8 cellular contexts compared by ENCODE assay signal in genomic region chr3:135965506-135966348, GRCh38. TPM values are rescaled to one million over a fixed set of nuclear protein-coding genes. Genes with fewer than 3 reads are reported as not detected.
A peak's percentile ranks its signal among the peaks of the same experiment; 100 is the strongest.
DNase-seq lines count a peak whose midpoint lies in the region; ATAC-seq lines count a peak whose summit lies in the region.

A gene with protein sequence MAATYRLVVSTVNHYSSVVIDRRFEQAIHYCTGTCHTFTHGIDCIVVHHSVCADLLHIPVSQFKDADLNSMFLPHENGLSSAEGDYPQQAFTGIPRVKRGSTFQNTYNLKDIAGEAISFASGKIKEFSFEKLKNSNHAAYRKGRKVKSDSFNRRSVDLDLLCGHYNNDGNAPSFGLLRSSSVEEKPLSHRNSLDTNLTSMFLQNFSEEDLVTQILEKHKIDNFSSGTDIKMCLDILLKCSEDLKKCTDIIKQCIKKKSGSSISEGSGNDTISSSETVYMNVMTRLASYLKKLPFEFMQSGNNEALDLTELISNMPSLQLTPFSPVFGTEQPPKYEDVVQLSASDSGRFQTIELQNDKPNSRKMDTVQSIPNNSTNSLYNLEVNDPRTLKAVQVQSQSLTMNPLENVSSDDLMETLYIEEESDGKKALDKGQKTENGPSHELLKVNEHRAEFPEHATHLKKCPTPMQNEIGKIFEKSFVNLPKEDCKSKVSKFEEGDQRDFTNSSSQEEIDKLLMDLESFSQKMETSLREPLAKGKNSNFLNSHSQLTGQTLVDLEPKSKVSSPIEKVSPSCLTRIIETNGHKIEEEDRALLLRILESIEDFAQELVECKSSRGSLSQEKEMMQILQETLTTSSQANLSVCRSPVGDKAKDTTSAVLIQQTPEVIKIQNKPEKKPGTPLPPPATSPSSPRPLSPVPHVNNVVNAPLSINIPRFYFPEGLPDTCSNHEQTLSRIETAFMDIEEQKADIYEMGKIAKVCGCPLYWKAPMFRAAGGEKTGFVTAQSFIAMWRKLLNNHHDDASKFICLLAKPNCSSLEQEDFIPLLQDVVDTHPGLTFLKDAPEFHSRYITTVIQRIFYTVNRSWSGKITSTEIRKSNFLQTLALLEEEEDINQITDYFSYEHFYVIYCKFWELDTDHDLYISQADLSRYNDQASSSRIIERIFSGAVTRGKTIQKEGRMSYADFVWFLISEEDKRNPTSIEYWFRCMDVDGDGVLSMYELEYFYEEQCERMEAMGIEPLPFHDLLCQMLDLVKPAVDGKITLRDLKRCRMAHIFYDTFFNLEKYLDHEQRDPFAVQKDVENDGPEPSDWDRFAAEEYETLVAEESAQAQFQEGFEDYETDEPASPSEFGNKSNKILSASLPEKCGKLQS (N-terminal part only) (plus strand): TSS chr3:135965728. CDS start chr3:136001499, 35,771 bp downstream.

- POLR2A ChIA-PET in CD8-positive, alpha-beta memory T cell (lab: Charles Lee) = no interaction called here
- POLR2A ChIA-PET in naive thymus-derived CD8-positive, alpha-beta T cell (lab: Charles Lee) = no interaction called here

- H3K36me3 ChIP-seq in CD8-positive, alpha-beta memory T cell (ENCODE audit: insufficient read depth, low read length) = no peaks in the 10 kb centered on the region
- no peaks in the 10 kb centered on the region for H3K36me3 ChIP-seq in HUES48 (ENCODE audit: control insufficient read depth, insufficient read depth, low read length)

- H3K4me1 Mint-ChIP-seq in CD8-positive, alpha-beta memory T cell = peaks cover 10 to 17% (median 13%) of the 10 kb centered on the region in 3 donors
- H3K4me1 Mint-ChIP-seq in naive thymus-derived CD8-positive, alpha-beta T cell = peaks cover 0 to 14% (median 12%) of the 10 kb centered on the region in 4 donors
- H3K4me1 Mint-ChIP-seq in stimulated activated effector memory CD8-positive, alpha-beta T cell treated with anti-CD3 and anti-CD28 coated beads, Interleukin-12 subunit alpha, Interleukin-12 subunit beta, amount 100 ng/mL, for 72 hours = no peaks in the 10 kb centered on the region

- H3K4me1 ChIP-seq in CD8-positive, alpha-beta memory T cell (ENCODE audit: insufficient read depth, low read length) = peaks cover 7% of the 10 kb centered on the region
- peaks cover 38% of the 10 kb centered on the region for H3K4me1 ChIP-seq in HUES48 (ENCODE audit: control insufficient read depth, insufficient read depth, low read length)

- peaks cover 10 to 51% of the 10 kb centered on the region in 2 donors for H3K27me3 Mint-ChIP-seq in CD8-positive, alpha-beta memory T cell
- peaks cover 12 to 31% (median 22%) of the 10 kb centered on the region in 5 donors for H3K27me3 Mint-ChIP-seq in naive thymus-derived CD8-positive, alpha-beta T cell

- H3K27ac Mint-ChIP-seq in CD8-positive, alpha-beta memory T cell = peak within 1 kb of the TSS in 5 of 8 donors; percentile 44 to 72 (median 58)
- peak within 1 kb of the TSS; percentile 31 to 86 (median 68) for H3K27ac Mint-ChIP-seq in naive thymus-derived CD8-positive, alpha-beta T cell
- H3K27ac Mint-ChIP-seq in stimulated activated effector memory CD8-positive, alpha-beta T cell treated with anti-CD3 and anti-CD28 coated beads, Interleukin-12 subunit alpha, Interleukin-12 subunit beta, amount 100 ng/mL, for 72 hours = no peak within 1 kb of the TSS

- DNase-seq in CD8-positive, alpha-beta memory T cell = peak; percentile 48 to 70 (median 66)
- peak; percentile 56 for DNase-seq in RPMI8226
- DNase-seq in activated effector memory CD4-positive, alpha-beta T cell treated with anti-CD3 and anti-CD28 coated beads, Interleukin-2, amount 50 U/mL, for 16 hours = peak; percentile 84
- peak; percentile 75 for DNase-seq in fibroblast of peridontal ligament (ENCODE audit: extremely low read depth)
- DNase-seq in naive thymus-derived CD8-positive, alpha-beta T cell = peak; percentile 56 to 83 (median 68)
- peak; percentile 60 to 84 for DNase-seq in stimulated activated effector memory CD8-positive, alpha-beta T cell treated with anti-CD3 and anti-CD28 coated beads, Interleukin-12 subunit alpha, Interleukin-12 subunit beta, amount 100 ng/mL, for 72 hours (ENCODE audit: low spot score in 2 of 2)

- peaks cover 0 to 13% (median 10%) of the 10 kb centered on the region in 5 donors for H3K9me3 Mint-ChIP-seq in CD8-positive, alpha-beta memory T cell
- H3K9me3 Mint-ChIP-seq in naive thymus-derived CD8-positive, alpha-beta T cell = peaks cover 0 to 18% (median 14%) of the 10 kb centered on the region in 9 donors
- peaks cover 7% of the 10 kb centered on the region for H3K9me3 Mint-ChIP-seq in stimulated activated effector memory CD8-positive, alpha-beta T cell treated with anti-CD3 and anti-CD28 coated beads, Interleukin-12 subunit alpha, Interleukin-12 subunit beta, amount 100 ng/mL, for 72 hours

- no peak within 1 kb of the TSS for H3K27ac ChIP-seq in CD8-positive, alpha-beta memory T cell (ENCODE audit: low read depth, low read length)
- H3K27ac ChIP-seq in HUES48 (ENCODE audit: low read depth, low read length) = peak within 1 kb of the TSS; percentile 95

- peak; percentile 79 for ATAC-seq in GM21447 (IDR thresholded peaks at IDR 0.05; ENCODE audit: unreplicated experiment)
- ATAC-seq in naive thymus-derived CD8-positive, alpha-beta T cell = peak; percentile 81 to 89
- ATAC-seq in stimulated activated effector memory CD8-positive, alpha-beta T cell treated with anti-CD3 and anti-CD28 coated beads, Interleukin-12 subunit alpha, Interleukin-12 subunit beta, amount 100 ng/mL, for 72 hours = peak; percentile 91

- peaks cover 12% of the 10 kb centered on the region for H3K27me3 ChIP-seq in CD8-positive, alpha-beta memory T cell (ENCODE audit: insufficient read depth, low read length, poor library complexity, severe bottlenecking)
- H3K27me3 ChIP-seq in HUES48 (ENCODE audit: control insufficient read depth, insufficient read depth, low read length) = no peaks in the 10 kb centered on the region

- H3K9ac ChIP-seq in HUES48 (ENCODE audit: low read depth, low read length) = peak within 1 kb of the TSS; percentile 83

- H3K9me3 ChIP-seq in CD8-positive, alpha-beta memory T cell (ENCODE audit: low read length) = no peaks in the 10 kb centered on the region
- no peaks in the 10 kb centered on the region for H3K9me3 ChIP-seq in HUES48 (ENCODE audit: control insufficient read depth, insufficient read depth, low read length)

- peak within 1 kb of the TSS; percentile 53 for H3K4me3 ChIP-seq in CD8-positive, alpha-beta memory T cell (ENCODE audit: low read length)
- H3K4me3 ChIP-seq in HUES48 (ENCODE audit: low read depth, low read length) = peak within 1 kb of the TSS; percentile 83

- CTCF ChIA-PET in CD8-positive, alpha-beta memory T cell (lab: Charles Lee) = no interaction called here

- peaks cover 0 to 11% (median 0%) of the 10 kb centered on the region in 3 donors for H3K36me3 Mint-ChIP-seq in CD8-positive, alpha-beta memory T cell
- H3K36me3 Mint-ChIP-seq in naive thymus-derived CD8-positive, alpha-beta T cell = peaks cover 0 to 5% (median 0%) of the 10 kb centered on the region in 3 donors
- no peaks in the 10 kb centered on the region for H3K36me3 Mint-ChIP-seq in stimulated activated effector memory CD8-positive, alpha-beta T cell treated with anti-CD3 and anti-CD28 coated beads, Interleukin-12 subunit alpha, Interleukin-12 subunit beta, amount 100 ng/mL, for 72 hours

- peak within 1 kb of the TSS; percentile 76 to 91 (median 82) for H3K4me3 Mint-ChIP-seq in CD8-positive, alpha-beta memory T cell
- H3K4me3 Mint-ChIP-seq in naive thymus-derived CD8-positive, alpha-beta T cell = peak within 1 kb of the TSS; percentile 76 to 88 (median 84)
- H3K4me3 Mint-ChIP-seq in stimulated activated effector memory CD8-positive, alpha-beta T cell treated with anti-CD3 and anti-CD28 coated beads, Interleukin-12 subunit alpha, Interleukin-12 subunit beta, amount 100 ng/mL, for 72 hours = peak within 1 kb of the TSS; percentile 61

RNA-seq across cellular contexts. Expression of the gene that starts here (rescaled TPM):
- under 1 TPM; 0.04 to 0.22 TPM for total RNA-seq in CD8-positive, alpha-beta memory T cell
- 0.18 TPM for polyA plus RNA-seq in CD8-positive, alpha-beta memory T cell
- 1 to 10 TPM; 1.0 to 1.1 TPM for total RNA-seq in naive thymus-derived CD8-positive, alpha-beta T cell
- polyA plus RNA-seq in naive thymus-derived CD8-positive, alpha-beta T cell = under 1 TPM; 0.35 to 0.56 (median 0.51) TPM

Comparison
In these comparisons a context has a peak if more than half of its experiments do, and no peak if none do; other contexts are left out.
1. Peak in DNase-seq and H3K4me3 ChIP-seq in CD8-positive, alpha-beta memory T cell; RNA of the gene not detected or under 1 TPM.